In genomic region chr16:2680360-2680759, GRCh38 we compare ENCODE assay signal across 1 cellular context.
TF ChIP-seq lines count a peak whose summit lies in the region.

No MANE protein-coding gene starts in this region.

TF ChIP-seq in HCT116, 20 proteins besides CTCF, POLR2A, EP300 and RAD21 (continued from another document):
- TF ChIP-seq SP1 (IDR thresholded peaks at IDR 0.05; ENCODE audit: low read depth) (peak; percentile 35; the same call in 1 of the 2 replicates), SIN3A (IDR thresholded peaks at IDR 0.05; ENCODE audit: low read depth) (peak; percentile 38; the same call in 1 of the 2 replicates)
